Comparison of ENCODE assay signal across 2 cellular contexts in the genomic region with DNA sequence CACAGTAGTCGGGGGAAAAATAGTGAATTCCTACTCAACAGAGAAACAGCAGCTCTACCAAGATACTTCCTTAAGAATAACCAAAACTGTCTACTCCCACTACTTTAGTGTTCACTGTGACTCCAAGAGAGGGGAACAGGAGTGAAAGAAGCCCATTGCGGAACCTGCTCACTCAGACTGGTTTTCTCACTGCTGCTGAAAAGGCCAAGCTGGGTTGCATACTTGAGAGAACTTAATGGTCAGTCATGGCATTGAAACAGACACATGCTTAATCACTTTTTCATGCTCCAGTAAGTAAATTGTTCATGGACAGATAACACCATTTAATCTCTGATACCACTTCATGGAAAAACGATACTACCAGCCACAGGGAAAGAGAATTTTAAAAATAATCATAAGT.
TF ChIP-seq lines count a peak whose summit lies in the region.

No MANE protein-coding gene starts in this region.

TF ChIP-seq in SK-N-SH, 30 proteins besides CTCF, POLR2A, EP300 and RAD21 (continued from another document):
- TF ChIP-seq, protein P1, sequence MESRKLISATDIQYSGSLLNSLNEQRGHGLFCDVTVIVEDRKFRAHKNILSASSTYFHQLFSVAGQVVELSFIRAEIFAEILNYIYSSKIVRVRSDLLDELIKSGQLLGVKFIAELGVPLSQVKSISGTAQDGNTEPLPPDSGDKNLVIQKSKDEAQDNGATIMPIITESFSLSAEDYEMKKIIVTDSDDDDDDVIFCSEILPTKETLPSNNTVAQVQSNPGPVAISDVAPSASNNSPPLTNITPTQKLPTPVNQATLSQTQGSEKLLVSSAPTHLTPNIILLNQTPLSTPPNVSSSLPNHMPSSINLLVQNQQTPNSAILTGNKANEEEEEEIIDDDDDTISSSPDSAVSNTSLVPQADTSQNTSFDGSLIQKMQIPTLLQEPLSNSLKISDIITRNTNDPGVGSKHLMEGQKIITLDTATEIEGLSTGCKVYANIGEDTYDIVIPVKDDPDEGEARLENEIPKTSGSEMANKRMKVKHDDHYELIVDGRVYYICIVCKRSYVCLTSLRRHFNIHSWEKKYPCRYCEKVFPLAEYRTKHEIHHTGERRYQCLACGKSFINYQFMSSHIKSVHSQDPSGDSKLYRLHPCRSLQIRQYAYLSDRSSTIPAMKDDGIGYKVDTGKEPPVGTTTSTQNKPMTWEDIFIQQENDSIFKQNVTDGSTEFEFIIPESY (IDR thresholded peaks at IDR 0.05; ENCODE audit: borderline replicate concordance, low read depth), result no peak
- TF ChIP-seq ELF1 (IDR thresholded peaks at IDR 0.05) (no peak), TCF12 (IDR thresholded peaks at IDR 0.05) (no peak), JUND (IDR thresholded peaks at IDR 0.05) (no peak), FOXM1 (IDR thresholded peaks at IDR 0.05; ENCODE audit: low read depth) (no peak)
- TF ChIP-seq, protein P2, sequence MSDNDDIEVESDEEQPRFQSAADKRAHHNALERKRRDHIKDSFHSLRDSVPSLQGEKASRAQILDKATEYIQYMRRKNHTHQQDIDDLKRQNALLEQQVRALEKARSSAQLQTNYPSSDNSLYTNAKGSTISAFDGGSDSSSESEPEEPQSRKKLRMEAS (IDR thresholded peaks at IDR 0.05; ENCODE audit: low read depth), result no peak

TF ChIP-seq in SK-N-SH treated with all-trans-retinoic acid at 6 μM for 48 hours, 23 proteins besides CTCF, POLR2A, EP300 and RAD21 (continued from another document):
- TF ChIP-seq, protein P3, sequence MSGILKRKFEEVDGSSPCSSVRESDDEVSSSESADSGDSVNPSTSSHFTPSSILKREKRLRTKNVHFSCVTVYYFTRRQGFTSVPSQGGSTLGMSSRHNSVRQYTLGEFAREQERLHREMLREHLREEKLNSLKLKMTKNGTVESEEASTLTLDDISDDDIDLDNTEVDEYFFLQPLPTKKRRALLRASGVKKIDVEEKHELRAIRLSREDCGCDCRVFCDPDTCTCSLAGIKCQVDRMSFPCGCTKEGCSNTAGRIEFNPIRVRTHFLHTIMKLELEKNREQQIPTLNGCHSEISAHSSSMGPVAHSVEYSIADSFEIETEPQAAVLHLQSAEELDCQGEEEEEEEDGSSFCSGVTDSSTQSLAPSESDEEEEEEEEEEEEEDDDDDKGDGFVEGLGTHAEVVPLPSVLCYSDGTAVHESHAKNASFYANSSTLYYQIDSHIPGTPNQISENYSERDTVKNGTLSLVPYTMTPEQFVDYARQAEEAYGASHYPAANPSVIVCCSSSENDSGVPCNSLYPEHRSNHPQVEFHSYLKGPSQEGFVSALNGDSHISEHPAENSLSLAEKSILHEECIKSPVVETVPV (CRISPR knock-in tag; IDR thresholded peaks at IDR 0.05), result no peak
- TF ChIP-seq, protein P4, sequence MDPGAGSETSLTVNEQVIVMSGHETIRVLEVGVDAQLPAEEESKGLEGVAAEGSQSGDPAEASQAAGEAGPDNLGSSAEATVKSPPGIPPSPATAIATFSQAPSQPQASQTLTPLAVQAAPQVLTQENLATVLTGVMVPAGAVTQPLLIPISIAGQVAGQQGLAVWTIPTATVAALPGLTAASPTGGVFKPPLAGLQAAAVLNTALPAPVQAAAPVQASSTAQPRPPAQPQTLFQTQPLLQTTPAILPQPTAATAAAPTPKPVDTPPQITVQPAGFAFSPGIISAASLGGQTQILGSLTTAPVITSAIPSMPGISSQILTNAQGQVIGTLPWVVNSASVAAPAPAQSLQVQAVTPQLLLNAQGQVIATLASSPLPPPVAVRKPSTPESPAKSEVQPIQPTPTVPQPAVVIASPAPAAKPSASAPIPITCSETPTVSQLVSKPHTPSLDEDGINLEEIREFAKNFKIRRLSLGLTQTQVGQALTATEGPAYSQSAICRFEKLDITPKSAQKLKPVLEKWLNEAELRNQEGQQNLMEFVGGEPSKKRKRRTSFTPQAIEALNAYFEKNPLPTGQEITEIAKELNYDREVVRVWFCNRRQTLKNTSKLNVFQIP (CRISPR knock-in tag; IDR thresholded peaks at IDR 0.05; ENCODE audit: borderline replicate concordance, low read depth), result no peak
- TF ChIP-seq, protein P5, sequence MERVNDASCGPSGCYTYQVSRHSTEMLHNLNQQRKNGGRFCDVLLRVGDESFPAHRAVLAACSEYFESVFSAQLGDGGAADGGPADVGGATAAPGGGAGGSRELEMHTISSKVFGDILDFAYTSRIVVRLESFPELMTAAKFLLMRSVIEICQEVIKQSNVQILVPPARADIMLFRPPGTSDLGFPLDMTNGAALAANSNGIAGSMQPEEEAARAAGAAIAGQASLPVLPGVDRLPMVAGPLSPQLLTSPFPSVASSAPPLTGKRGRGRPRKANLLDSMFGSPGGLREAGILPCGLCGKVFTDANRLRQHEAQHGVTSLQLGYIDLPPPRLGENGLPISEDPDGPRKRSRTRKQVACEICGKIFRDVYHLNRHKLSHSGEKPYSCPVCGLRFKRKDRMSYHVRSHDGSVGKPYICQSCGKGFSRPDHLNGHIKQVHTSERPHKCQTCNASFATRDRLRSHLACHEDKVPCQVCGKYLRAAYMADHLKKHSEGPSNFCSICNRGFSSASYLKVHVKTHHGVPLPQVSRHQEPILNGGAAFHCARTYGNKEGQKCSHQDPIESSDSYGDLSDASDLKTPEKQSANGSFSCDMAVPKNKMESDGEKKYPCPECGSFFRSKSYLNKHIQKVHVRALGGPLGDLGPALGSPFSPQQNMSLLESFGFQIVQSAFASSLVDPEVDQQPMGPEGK (CRISPR knock-in tag; IDR thresholded peaks at IDR 0.05; ENCODE audit: borderline replicate concordance), result no peak
- no peak for TF ChIP-seq ZNF8 (CRISPR knock-in tag; IDR thresholded peaks at IDR 0.05)
- TF ChIP-seq ZNF70 (CRISPR knock-in tag; IDR thresholded peaks at IDR 0.05), result no peak
